11 cellular contexts compared by ENCODE assay signal in genomic region chr2:203682688-203683130, GRCh38. TPM values are rescaled to one million over a fixed set of nuclear protein-coding genes. Genes with fewer than 3 reads are reported as not detected.
DNase-seq lines count a peak whose midpoint lies in the region; ATAC-seq and TF ChIP-seq lines count a peak whose summit lies in the region.
"Had no signal": no experiment of that assay in that cellular context is flagged by ENCODE, and none has a peak within 500 bp of the region (broad histone marks: within the 10 kb centered on the region; RNA-seq: fewer than 3 reads in every experiment).

No MANE protein-coding gene starts in this region.

- H3K9me3 Mint-ChIP-seq in type B pancreatic cell, result peaks cover 5% of the 10 kb centered on the region
- H3K9me3 Mint-ChIP-seq in activated CD4-positive, alpha-beta T cell treated with anti-CD3 and anti-CD28 coated beads, Interleukin-2, amount 10 ng/mL, durations not matched to agents 7 days and 5 days, result peaks cover 14% of the 10 kb centered on the region

- CTCF ChIA-PET in activated CD4-positive, alpha-beta T cell treated with anti-CD3 and anti-CD28 coated beads, Interleukin-2, amount 10 ng/mL, durations not matched to agents 7 days and 5 days (lab: Charles Lee), result interaction anchor here (0.8 kb wide), 1 partner anchor 45 kb away, joined by 3 read pairs; no protein-coding TSS in a partner anchor

- no peak overlapping the region for H3K4me3 ChIP-seq in foreskin fibroblast (ENCODE audit: low read depth in 1 of 2, low read length in 2 of 2)

- H3K36me3 Mint-ChIP-seq in type B pancreatic cell, result no peaks in the 10 kb centered on the region
- H3K36me3 Mint-ChIP-seq in activated CD4-positive, alpha-beta T cell treated with anti-CD3 and anti-CD28 coated beads, Interleukin-2, amount 10 ng/mL, durations not matched to agents 7 days and 5 days (ENCODE audit: low read depth), result peaks cover 12% of the 10 kb centered on the region

- TF ChIP-seq CTCF in VCaP (conservative IDR thresholded peaks at IDR 0.05), result no peak
- TF ChIP-seq CTCF in foreskin fibroblast (IDR thresholded peaks at IDR 0.05; ENCODE audit: low read depth, low read length), result no peak
- no peak for TF ChIP-seq CTCF in type B pancreatic cell (conservative IDR thresholded peaks at IDR 0.05)

- peaks cover 17% of the 10 kb centered on the region for H3K4me1 Mint-ChIP-seq in type B pancreatic cell (ENCODE audit: unreplicated experiment)
- H3K4me1 Mint-ChIP-seq in activated CD4-positive, alpha-beta T cell treated with anti-CD3 and anti-CD28 coated beads, Interleukin-2, amount 10 ng/mL, durations not matched to agents 7 days and 5 days, result peaks cover 40% of the 10 kb centered on the region

- DNase-seq in ELR (ENCODE audit: low read depth), result peak; percentile 65
- peak; percentile 73 to 74 for DNase-seq in foreskin fibroblast
- peak; percentile 88 for DNase-seq in pulmonary artery endothelial cell (ENCODE audit: low read depth, low spot score)
- DNase-seq in type B pancreatic cell (ENCODE audit: extremely low spot score, unreplicated experiment), result no peak
- no peak for DNase-seq in activated CD4-positive, alpha-beta T cell treated with anti-CD3 and anti-CD28 coated beads, Interleukin-2, amount 10 ng/mL, durations not matched to agents 7 days and 5 days
- DNase-seq in 8988T, result no peak
- DNase-seq: NCI-H1105, occipital lobe had no signal

- ATAC-seq in HG02970 (IDR thresholded peaks at IDR 0.05; ENCODE audit: low FRiP score, unreplicated experiment), result no peak

- no peak overlapping the region for H3K27ac Mint-ChIP-seq in type B pancreatic cell
- no peak overlapping the region for H3K27ac Mint-ChIP-seq in activated CD4-positive, alpha-beta T cell treated with anti-CD3 and anti-CD28 coated beads, Interleukin-2, amount 10 ng/mL, durations not matched to agents 7 days and 5 days

- POLR2A ChIA-PET in activated CD4-positive, alpha-beta T cell treated with anti-CD3 and anti-CD28 coated beads, Interleukin-2, amount 10 ng/mL, durations not matched to agents 7 days and 5 days (lab: Charles Lee), result no interaction called here

- peak overlapping the region; percentile 23; the same call in 1 of the 2 replicates for H3K27ac ChIP-seq in VCaP

- H3K4me3 Mint-ChIP-seq in type B pancreatic cell, result no peak overlapping the region
- H3K4me3 Mint-ChIP-seq in activated CD4-positive, alpha-beta T cell treated with anti-CD3 and anti-CD28 coated beads, Interleukin-2, amount 10 ng/mL, durations not matched to agents 7 days and 5 days, result no peak overlapping the region

- H3K27me3 Mint-ChIP-seq in type B pancreatic cell, result no peaks in the 10 kb centered on the region
- no peaks in the 10 kb centered on the region for H3K27me3 Mint-ChIP-seq in activated CD4-positive, alpha-beta T cell treated with anti-CD3 and anti-CD28 coated beads, Interleukin-2, amount 10 ng/mL, durations not matched to agents 7 days and 5 days

RNA-seq across cellular contexts. Expression of gene CD28, which starts 23.7 kb away (rescaled TPM):
- total RNA-seq in pulmonary artery endothelial cell (0.07 TPM in 2 replicates), type B pancreatic cell (ENCODE audit: low replicate concordance) (0.17 TPM in 1 of 2 replicates, not detected in the other)
- 100 to 1,000 TPM; 151 to 163 TPM for total RNA-seq in activated CD4-positive, alpha-beta T cell treated with anti-CD3 and anti-CD28 coated beads, Interleukin-2, amount 10 ng/mL, durations not matched to agents 7 days and 5 days
- total RNA-seq: H1 had no signal

Comparison
In these comparisons a context has a peak if more than half of its experiments do, and no peak if none do; other contexts are left out.
1. DNase-seq: peak in ELR (single experiment), foreskin fibroblast (2 of 2) and pulmonary artery endothelial cell (single experiment); none in type B pancreatic cell (single experiment), activated CD4-positive, alpha-beta T cell treated with anti-CD3 and anti-CD28 coated beads, Interleukin-2, amount 10 ng/mL, durations not matched to agents 7 days and 5 days (single experiment) and 8988T (single experiment).
2. RNA of gene CD28, which starts 23.7 kb away (total RNA-seq): 151 to 163 TPM in activated CD4-positive, alpha-beta T cell treated with anti-CD3 and anti-CD28 coated beads, Interleukin-2, amount 10 ng/mL, durations not matched to agents 7 days and 5 days; 0.17 TPM in type B pancreatic cell and 0.07 TPM in pulmonary artery endothelial cell; every median in the first group is over 100 times any median in the second.